In the genomic region with DNA sequence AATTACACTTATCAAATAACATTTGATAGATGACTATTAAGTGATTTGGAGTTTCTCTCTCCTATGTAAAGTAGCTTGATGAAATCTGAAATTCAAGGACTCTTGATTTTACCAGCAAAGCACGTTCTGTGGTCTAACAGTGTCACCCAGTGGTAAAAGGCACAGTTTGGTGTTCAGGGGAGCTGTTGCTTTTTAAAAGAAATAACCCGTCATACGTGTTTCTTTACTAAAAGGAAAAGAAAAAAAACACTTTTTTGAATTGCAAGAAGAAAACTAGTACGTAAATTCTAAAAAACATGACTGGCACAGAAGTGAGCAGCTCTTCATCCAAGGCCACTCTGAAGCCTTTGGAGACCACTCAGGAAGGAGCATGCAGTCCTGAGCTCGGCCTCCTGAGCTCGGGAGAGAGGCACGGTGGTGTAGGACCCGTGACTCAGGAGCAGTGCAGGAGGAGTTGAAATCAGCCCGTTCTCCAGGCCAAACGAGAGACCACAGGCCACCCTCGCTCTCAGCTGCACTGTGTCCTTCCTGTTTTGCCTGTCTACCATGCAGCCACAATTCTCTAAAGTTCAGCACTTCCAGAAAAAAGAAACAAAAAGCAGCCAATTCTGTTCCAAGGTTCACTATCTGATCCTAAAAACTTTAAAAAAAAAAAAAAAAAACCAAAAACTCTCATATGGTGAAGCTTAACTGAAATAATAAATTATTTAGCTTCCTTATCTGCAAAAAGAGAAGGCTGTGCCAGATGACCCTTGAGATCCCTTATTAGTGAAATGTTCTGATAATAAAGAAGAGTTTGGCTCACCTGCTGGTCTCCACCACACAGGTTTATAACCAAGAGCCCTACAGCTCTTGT, we compare ENCODE assay signal across 8 cellular contexts.
DNase-seq lines count a peak whose midpoint lies in the region; ATAC-seq, FAIRE-seq and TF ChIP-seq lines count a peak whose summit lies in the region.

No MANE protein-coding gene starts in this region.

- no peak for TF ChIP-seq CTCF in NB4 (IDR thresholded peaks at IDR 0.05; ENCODE audit: low read depth, low read length)
- no peak for TF ChIP-seq CTCF in colonic mucosa (IDR thresholded peaks at IDR 0.05)
- TF ChIP-seq CTCF in vagina (IDR thresholded peaks at IDR 0.05), result no peak

- DNase-seq in GM12892 (ENCODE audit: insufficient read length), result no peak
- DNase-seq in NB4 (ENCODE audit: low read depth), result peak; percentile 83
- no peak for DNase-seq in colonic mucosa
- DNase-seq in natural killer cell treated with Interleukin-12 subunit alpha and Interleukin-12 subunit beta and Interleukin-15 and Interleukin-18, amount 100 ng/mL, for 72 hours (ENCODE audit: low spot score), result no peak
- DNase-seq in KG1 (lab: John Stamatoyannopoulos, UW), result no peak
- DNase-seq in NAMALWA (ENCODE audit: low spot score), result no peak
- no peak for DNase-seq in vagina (ENCODE audit: extremely low spot score in 2 of 2)

- peak; percentile 85 for ATAC-seq in natural killer cell treated with Interleukin-12 subunit alpha and Interleukin-12 subunit beta and Interleukin-15 and Interleukin-18, amount 100 ng/mL, for 72 hours
- no peak for ATAC-seq in HG03521 (IDR thresholded peaks at IDR 0.05; ENCODE audit: unreplicated experiment)

- no peak overlapping the region for H3K9ac ChIP-seq in colonic mucosa (ENCODE audit: low read depth in 2 of 2, low read length in 2 of 2)

- no peaks in the 10 kb centered on the region for H3K27me3 Mint-ChIP-seq in natural killer cell treated with Interleukin-12 subunit alpha and Interleukin-12 subunit beta and Interleukin-15 and Interleukin-18, amount 100 ng/mL, for 72 hours

- peak overlapping the region; percentile 34 for H3K4me3 Mint-ChIP-seq in natural killer cell treated with Interleukin-12 subunit alpha and Interleukin-12 subunit beta and Interleukin-15 and Interleukin-18, amount 100 ng/mL, for 72 hours

- FAIRE-seq in GM12892 (lab: Jason Lieb, UNC), result peak; percentile 67

- no peak overlapping the region for H3K4me3 ChIP-seq in NB4 (ENCODE audit: low read depth, low read length)
- no peak overlapping the region for H3K4me3 ChIP-seq in colonic mucosa
- H3K4me3 ChIP-seq in vagina, result no peak overlapping the region

- H3K27me3 ChIP-seq in colonic mucosa, result no peaks in the 10 kb centered on the region
- H3K27me3 ChIP-seq in vagina, result no peaks in the 10 kb centered on the region

- H3K9me3 ChIP-seq in colonic mucosa (no peaks in the 10 kb centered on the region), vagina (no peaks in the 10 kb centered on the region)

- no peaks in the 10 kb centered on the region for H3K9me3 Mint-ChIP-seq in natural killer cell treated with Interleukin-12 subunit alpha and Interleukin-12 subunit beta and Interleukin-15 and Interleukin-18, amount 100 ng/mL, for 72 hours

- peak overlapping the region; percentile 61 to 83 for H3K27ac Mint-ChIP-seq in natural killer cell treated with Interleukin-12 subunit alpha and Interleukin-12 subunit beta and Interleukin-15 and Interleukin-18, amount 100 ng/mL, for 72 hours

- peaks cover 23% of the 10 kb centered on the region for H3K36me3 Mint-ChIP-seq in natural killer cell treated with Interleukin-12 subunit alpha and Interleukin-12 subunit beta and Interleukin-15 and Interleukin-18, amount 100 ng/mL, for 72 hours

- H3K4me1 ChIP-seq in colonic mucosa, result no peaks in the 10 kb centered on the region
- peaks cover 7% of the 10 kb centered on the region for H3K4me1 ChIP-seq in vagina

- H3K27ac ChIP-seq in colonic mucosa (peak overlapping the region; percentile 7), vagina (no peak overlapping the region)

- H3K4me1 Mint-ChIP-seq in natural killer cell treated with Interleukin-12 subunit alpha and Interleukin-12 subunit beta and Interleukin-15 and Interleukin-18, amount 100 ng/mL, for 72 hours (ENCODE audit: low read depth in 2 of 2), result peaks cover 69 to 75% of the 10 kb centered on the region in 2 donors

- intact Hi-C loops in colonic mucosa (cut with DNase I), result no loop called here
- intact Hi-C loops in vagina (cut with DNase I), result no loop called here

- TF ChIP-seq POLR2A in GM12892 (IDR thresholded peaks at IDR 0.05; ENCODE audit: low read depth, low read length) (no peak), NB4 (IDR thresholded peaks at IDR 0.05; ENCODE audit: extremely low read depth, insufficient read length) (no peak), vagina (IDR thresholded peaks at IDR 0.05) (no peak)

- H3K36me3 ChIP-seq in colonic mucosa (no peaks in the 10 kb centered on the region), vagina (no peaks in the 10 kb centered on the region)
